In the genomic region with DNA sequence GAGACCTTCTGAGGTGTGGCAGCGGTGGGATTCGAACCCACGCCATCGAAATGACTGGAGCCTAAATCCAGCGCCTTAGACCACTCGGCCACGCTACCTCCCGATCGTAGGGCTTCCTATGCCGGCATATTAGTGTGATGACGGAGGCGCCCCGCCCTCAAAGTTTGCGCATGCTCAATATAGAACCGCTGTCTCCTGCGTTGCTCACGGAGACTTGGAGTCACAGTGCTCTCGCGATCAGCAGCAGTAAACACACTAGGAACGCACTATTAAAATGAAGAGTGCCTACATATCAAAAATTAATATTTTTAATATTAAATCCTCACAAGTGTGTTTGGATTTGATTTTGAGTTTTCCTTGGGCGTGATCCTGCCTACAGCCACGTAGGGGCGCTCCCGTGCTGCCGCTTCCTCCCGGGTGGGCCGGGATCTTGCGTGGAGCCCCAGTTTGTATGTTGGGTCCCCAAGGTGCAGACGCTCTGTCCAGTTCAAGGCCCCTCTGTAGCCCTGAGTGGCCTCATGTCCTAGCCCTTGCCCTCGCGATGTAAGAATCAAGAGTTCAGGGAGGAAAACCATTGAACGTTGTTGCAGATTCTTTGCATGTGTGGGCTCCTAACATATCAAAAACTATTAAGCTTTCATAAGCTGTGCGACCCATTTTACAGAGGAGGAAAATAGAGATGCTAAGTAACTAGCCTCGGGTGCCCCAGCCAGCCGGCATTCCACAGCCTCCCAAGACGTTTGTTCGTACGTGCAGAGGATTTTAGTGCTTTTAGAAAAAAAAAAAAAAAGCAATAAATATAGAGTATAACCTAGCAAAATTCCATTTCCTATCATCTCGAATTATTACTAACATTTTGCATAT, we compare ENCODE assay signal across 7 cellular contexts. TPM values are rescaled to one million over a fixed set of nuclear protein-coding genes. Genes with fewer than 3 reads are reported as not detected.
DNase-seq lines count a peak whose midpoint lies in the region; ATAC-seq and TF ChIP-seq lines count a peak whose summit lies in the region.

No MANE protein-coding gene starts in this region.

- H3K4me3 ChIP-seq in epithelial cell of esophagus (ENCODE audit: low read length) = peak overlapping the region; percentile 75
- H3K4me3 ChIP-seq in mononuclear cell (ENCODE audit: low read length) = peak overlapping the region; percentile 51

- H3K9me3 ChIP-seq in mononuclear cell (ENCODE audit: low read depth, low read length) = no peaks in the 10 kb centered on the region

- peaks cover 45 to 48% (median 46%) of the 10 kb centered on the region in 3 donors for H3K4me1 Mint-ChIP-seq in IgD-negative memory B cell

- peak; percentile 97 for DNase-seq in OCI-M1 (lab: John Stamatoyannopoulos, UW)
- DNase-seq in activated T-cell treated with anti-CD3 and anti-CD28 coated beads for 4 hours = peak; percentile 94
- DNase-seq in epithelial cell of esophagus (ENCODE audit: low read depth) = peak; percentile 86
- DNase-seq in stimulated activated CD8-positive, alpha-beta memory T cell treated with anti-CD3 and anti-CD28 coated beads, Interleukin-15, amount 100 ng/mL, for 48 hours (ENCODE audit: low read depth in 2 of 2) = peak; percentile 75 to 82

- peak overlapping the region; percentile 79 to 97 (median 92) for H3K4me3 Mint-ChIP-seq in IgD-negative memory B cell

- peak overlapping the region; percentile 94 to 100 (median 100) for H3K27ac Mint-ChIP-seq in IgD-negative memory B cell

- no peaks in the 10 kb centered on the region for H3K27me3 ChIP-seq in mononuclear cell (ENCODE audit: insufficient read depth, low read length)

- peak; percentile 82 for TF ChIP-seq CTCF in epithelial cell of esophagus (IDR thresholded peaks at IDR 0.05; ENCODE audit: insufficient read depth, low read depth, low read length, missing control alignments)

- ATAC-seq in GM18511 (IDR thresholded peaks at IDR 0.05; ENCODE audit: unreplicated experiment) = peak; percentile 35

- peaks cover 0 to 6% (median 2%) of the 10 kb centered on the region in 3 donors for H3K9me3 Mint-ChIP-seq in IgD-negative memory B cell

- peaks cover 44% of the 10 kb centered on the region for H3K4me1 ChIP-seq in mononuclear cell (ENCODE audit: insufficient read depth, low read length)

- H3K27me3 Mint-ChIP-seq in IgD-negative memory B cell = peaks cover 2% of the 10 kb centered on the region

- no peaks in the 10 kb centered on the region for H3K36me3 Mint-ChIP-seq in IgD-negative memory B cell

RNA-seq across cellular contexts. Expression of gene EEF2K, which starts 10.2 kb away (rescaled TPM):
- 2.2 TPM for polyA plus RNA-seq in IgD-negative memory B cell
- 9.0 TPM for total RNA-seq in mononuclear cell

RNA-seq across cellular contexts. Expression of gene SDR42E2, which starts 33.6 kb away (rescaled TPM):
- 0.20 TPM for polyA plus RNA-seq in IgD-negative memory B cell
- 0.52 TPM for total RNA-seq in mononuclear cell

Comparison
In these comparisons a context has a peak if more than half of its experiments do, and no peak if none do; other contexts are left out.
1. Peak in every context shown above with its lines: DNase-seq, ATAC-seq and H3K4me3 ChIP-seq.